17 cellular contexts compared by ENCODE assay signal in the genomic region with DNA sequence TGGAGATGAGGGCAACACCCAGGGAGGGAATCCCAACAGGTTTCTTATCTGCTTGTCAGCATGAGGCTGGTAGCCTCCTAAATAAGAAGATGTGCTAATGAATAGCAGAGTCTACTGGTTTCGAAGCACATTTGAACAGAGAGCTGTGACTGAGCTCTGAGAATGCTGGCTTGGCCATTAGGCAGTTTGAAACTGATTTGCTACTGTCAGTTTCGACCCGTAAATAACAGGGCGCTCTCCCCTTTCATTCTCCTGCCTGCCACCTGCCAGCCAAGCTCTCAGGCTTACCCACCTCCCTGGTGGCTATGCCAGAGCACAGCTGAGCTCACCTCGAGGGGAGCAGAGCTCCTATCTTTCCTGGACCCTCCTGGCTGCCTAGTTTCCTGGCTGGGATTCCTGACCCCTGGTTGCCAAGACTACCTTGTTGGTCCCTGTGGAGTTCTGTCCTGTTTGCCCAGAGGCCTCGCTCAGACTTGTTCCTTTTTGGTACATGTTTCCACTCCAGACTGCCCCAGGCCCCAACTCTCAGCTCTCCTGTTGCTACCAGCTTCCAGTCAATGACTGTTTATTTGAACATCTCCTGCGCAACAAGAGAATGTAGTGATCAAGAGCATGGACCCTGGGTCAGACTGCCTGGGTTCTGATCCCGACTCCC.
DNase-seq lines count a peak whose midpoint lies in the region; ATAC-seq, FAIRE-seq and TF ChIP-seq lines count a peak whose summit lies in the region.
"Had no signal": no experiment of that assay in that cellular context is flagged by ENCODE, and none has a peak within 500 bp of the region (broad histone marks: within the 10 kb centered on the region; RNA-seq: fewer than 3 reads in every experiment).

No MANE protein-coding gene starts in this region.

- 0 out of 2 replicates have a peak overlapping the region, but pooled peaks have one; percentile 13 for H2BK20ac ChIP-seq in H1 (ENCODE audit: low read length)

- H2AK5ac ChIP-seq in H1 (ENCODE audit: low read depth, low read length) = no peak overlapping the region; the same call in 1 of the 2 replicates

- peak overlapping the region; percentile 10; the same call in 1 of the 2 replicates for H2BK12ac ChIP-seq in H1 (ENCODE audit: low read depth, low read length)

- H4K5ac ChIP-seq in H1 (ENCODE audit: insufficient read length, low read depth, low read length) = no peak overlapping the region

- no peak for TF ChIP-seq POLR2A in H1 (IDR thresholded peaks at IDR 0.05; ENCODE audit: control extremely low read depth in 1 of 2, low read depth in 2 of 2, low read length in 2 of 2)
- TF ChIP-seq POLR2A in suprapubic skin (IDR thresholded peaks at IDR 0.05) = no peak

- H3K27ac Mint-ChIP-seq in activated naive CD4-positive, alpha-beta T cell treated with anti-CD3 and anti-CD28 coated beads, Interleukin-2, amount 50 U/mL, for 72 hours = peak overlapping the region; percentile 59 to 72
- peak overlapping the region in 2 of 8 donors; percentile 23 to 64 for H3K27ac Mint-ChIP-seq in CD8-positive, alpha-beta memory T cell
- H3K27ac Mint-ChIP-seq: activated naive CD4-positive, alpha-beta T cell treated with anti-CD3 and anti-CD28 coated beads, Interleukin-2, amount 10 ng/mL, durations not matched to agents 7 days and 5 days had no signal

- TF ChIP-seq EP300 in H1 (IDR thresholded peaks at IDR 0.05; ENCODE audit: borderline replicate concordance in 1 of 2, low read depth in 2 of 2, low read length in 2 of 2) (no peak), suprapubic skin (IDR thresholded peaks at IDR 0.05) (no peak)

- H3K18ac ChIP-seq in H1 (ENCODE audit: extremely low read depth, low read length) = peak overlapping the region; percentile 65; the same call in 1 of the 2 replicates

- H3K23ac ChIP-seq in H1 (ENCODE audit: insufficient read length) = no peak overlapping the region

- H3K14ac ChIP-seq in H1 (ENCODE audit: insufficient read length) = no peak overlapping the region

- no peak overlapping the region for H2AFZ ChIP-seq in H1 (ENCODE audit: low read length)

- DNase-seq in activated naive CD4-positive, alpha-beta T cell treated with anti-CD3 and anti-CD28 coated beads, Interleukin-2, amount 50 U/mL, for 72 hours (ENCODE audit: low spot score in 2 of 2) = no peak
- no peak for DNase-seq in activated naive CD4-positive, alpha-beta T cell treated with Interleukin-2 at 50 U/mL for 16 hours
- DNase-seq in NCI-H1694 (lab: John Stamatoyannopoulos, UW) (peak; percentile 22), H1 (ENCODE audit: low read depth in 1 of 2, low spot score in 2 of 2) (no peak), substantia nigra (lab: John Stamatoyannopoulos, UW) (no peak), suprapubic skin (ENCODE audit: low spot score in 2 of 2) (no peak), SW480 (ENCODE audit: low spot score) (no peak)
- no peak for DNase-seq in CD8-positive, alpha-beta memory T cell
- DNase-seq: activated naive CD4-positive, alpha-beta T cell treated with anti-CD3 and anti-CD28 coated beads, Interleukin-2, amount 10 ng/mL, durations not matched to agents 7 days and 5 days; Karpas-422; left colon; NCI-H2029 treated with DMSO at 0.1 percent for 48 hours; stimulated activated CD4-positive, alpha-beta T cell treated with anti-CD3 and anti-CD28 coated beads, Interleukin-1b, Interleukin-23, amount 100 ng/mL, for 48 hours; thyroid gland had no signal

- FAIRE-seq in H1 (lab: Jason Lieb, UNC) = no peak
- FAIRE-seq: endothelial cell of umbilical vein had no signal

- H3K27me3 Mint-ChIP-seq in CD8-positive, alpha-beta memory T cell = peaks cover 0 to 2% of the 10 kb centered on the region in 2 donors
- H3K27me3 Mint-ChIP-seq: activated naive CD4-positive, alpha-beta T cell treated with anti-CD3 and anti-CD28 coated beads, Interleukin-2, amount 10 ng/mL, durations not matched to agents 7 days and 5 days had no signal

- CTCF ChIA-PET in H1 (lab: Charles Lee; ENCODE audit: partially characterized antibody) = interaction anchor here (0.7 to 6.4 kb wide), 13 partner anchors 8 to 246 kb away, joined by 3 to 47 read pairs (median 3); no protein-coding TSS in a partner anchor
- CTCF ChIA-PET in CD8-positive, alpha-beta memory T cell (lab: Charles Lee) = interaction anchor here (1.3 kb wide), 1 partner anchor 17 kb away, joined by 4 read pairs; no protein-coding TSS in a partner anchor

- H3K4me1 ChIP-seq in H1 (replicated peaks in 1 of 4; ENCODE audit: control insufficient read depth in 3 of 4, insufficient read depth in 4 of 4, low read length in 3 of 4) (peaks cover 7 to 12% (median 11%) of the 10 kb centered on the region in 4 experiments; a peak in 6 of 7 replicates), suprapubic skin (peaks cover 18% of the 10 kb centered on the region)
- H3K4me1 ChIP-seq in CD8-positive, alpha-beta memory T cell (ENCODE audit: insufficient read depth, low read length) = no peaks in the 10 kb centered on the region

- ATAC-seq in activated naive CD4-positive, alpha-beta T cell treated with anti-CD3 and anti-CD28 coated beads, Interleukin-2, amount 50 U/mL, for 72 hours = no peak
- ATAC-seq: left colon, SK-N-SH treated with all-trans-retinoic acid at 6 μM for 48 hours had no signal

- H3K4me2 ChIP-seq in H1 (ENCODE audit: insufficient read depth in 1 of 2, low read depth in 2 of 2, low read length in 2 of 2) = peak overlapping the region; percentile 30 to 45; a peak in 2 of 4 replicates

- 0 out of 2 replicates have a peak overlapping the region, but pooled peaks have one; percentile 33 for H2BK15ac ChIP-seq in H1 (ENCODE audit: low read length)

- H2BK120ac ChIP-seq in H1 (replicated peaks; ENCODE audit: low read depth, low read length) = no peak overlapping the region

- 0 out of 8 replicates have a peak overlapping the region, but pooled peaks of 1 of the 4 experiments have one; percentile 18 for H3K4me3 ChIP-seq in H1 (ENCODE audit: extremely low read depth in 1 of 4, insufficient read depth in 2 of 4, low read depth in 3 of 4, low read length in 4 of 4)
- no peak overlapping the region for H3K4me3 ChIP-seq in suprapubic skin
- H3K4me3 ChIP-seq in CD8-positive, alpha-beta memory T cell (ENCODE audit: low read length) = no peak overlapping the region
- H3K4me3 ChIP-seq: cardiac muscle cell, thyroid gland had no signal

- no peaks in the 10 kb centered on the region for H3K4me1 Mint-ChIP-seq in CD8-positive, alpha-beta memory T cell
- H3K4me1 Mint-ChIP-seq: activated naive CD4-positive, alpha-beta T cell treated with anti-CD3 and anti-CD28 coated beads, Interleukin-2, amount 10 ng/mL, durations not matched to agents 7 days and 5 days had no signal

- no peaks in the 10 kb centered on the region for H3K36me3 ChIP-seq in H1 (ENCODE audit: control insufficient read depth in 2 of 4, insufficient read depth in 4 of 4, low read length in 3 of 4)
- peaks cover under 1% of the 10 kb centered on the region for H3K36me3 ChIP-seq in suprapubic skin
- H3K36me3 ChIP-seq in CD8-positive, alpha-beta memory T cell (ENCODE audit: insufficient read depth, low read length) = peaks cover 6% of the 10 kb centered on the region
- H3K36me3 ChIP-seq: cardiac muscle cell, thyroid gland had no signal

- peak overlapping the region; percentile 28; the same call in 1 of the 2 replicates for H4K8ac ChIP-seq in H1 (ENCODE audit: extremely low read depth, insufficient read depth, low read length)

- H3K27me3 ChIP-seq in H1 (replicated peaks in 1 of 4; ENCODE audit: control insufficient read depth in 3 of 4, extremely low read depth in 1 of 4, insufficient read depth in 3 of 4, low read length in 3 of 4) (no peaks in the 10 kb centered on the region), suprapubic skin (no peaks in the 10 kb centered on the region)
- no peaks in the 10 kb centered on the region for H3K27me3 ChIP-seq in CD8-positive, alpha-beta memory T cell (ENCODE audit: insufficient read depth, low read length, poor library complexity, severe bottlenecking)
- H3K27me3 ChIP-seq: cardiac muscle cell, thyroid gland had no signal

- POLR2A ChIA-PET in H1 (lab: Charles Lee; ENCODE audit: partially characterized antibody) = interaction anchor here (0.8 to 1.2 kb wide), 2 partner anchors 8 to 10 kb away, joined by 3 read pairs; no protein-coding TSS in a partner anchor
- POLR2A ChIA-PET in CD8-positive, alpha-beta memory T cell (lab: Charles Lee) = no interaction called here

- no peak overlapping the region for H3K4me3 Mint-ChIP-seq in CD8-positive, alpha-beta memory T cell
- H3K4me3 Mint-ChIP-seq: activated naive CD4-positive, alpha-beta T cell treated with anti-CD3 and anti-CD28 coated beads, Interleukin-2, amount 10 ng/mL, durations not matched to agents 7 days and 5 days had no signal

- TF ChIP-seq RAD21 in H1 (IDR thresholded peaks at IDR 0.05 in 1 of 2, conservative IDR thresholded peaks at IDR 0.05 in 1 of 2; ENCODE audit: low read depth in 2 of 2, low read length in 2 of 2) = no peak

- no peak overlapping the region for H3K56ac ChIP-seq in H1 (replicated peaks; ENCODE audit: insufficient read length, low read depth, low read length)

- H3K23me2 ChIP-seq in H1 (ENCODE audit: low read depth, low read length) = no peaks in the 10 kb centered on the region

- H3K27ac ChIP-seq in H1 (ENCODE audit: low read depth, low read length) (no peak overlapping the region), substantia nigra (ENCODE audit: low read depth, low read length, poor library complexity, severe bottlenecking) (peak overlapping the region; percentile 4), suprapubic skin (no peak overlapping the region)
- no peak overlapping the region for H3K27ac ChIP-seq in CD8-positive, alpha-beta memory T cell (ENCODE audit: low read depth, low read length)
- H3K27ac ChIP-seq: cardiac muscle cell, thyroid gland had no signal

- TF ChIP-seq CTCF in H1 (IDR thresholded peaks at IDR 0.05; ENCODE audit: control extremely low read depth in 1 of 3, insufficient read depth in 1 of 3, low read depth in 1 of 3, low read length in 3 of 3) (no peak), suprapubic skin (IDR thresholded peaks at IDR 0.05) (no peak)

- no peaks in the 10 kb centered on the region; the same call in 1 of the 2 replicates for H3K79me1 ChIP-seq in H1 (ENCODE audit: low read depth, low read length)

- H3K9ac ChIP-seq in H1 (replicated peaks in 1 of 4; ENCODE audit: extremely low read depth in 1 of 4, low read depth in 3 of 4, low read length in 3 of 4) = no peak overlapping the region; a peak in 1 of 7 replicates

- peaks cover 9 to 18% of the 10 kb centered on the region in 2 donors for H3K36me3 Mint-ChIP-seq in activated naive CD4-positive, alpha-beta T cell treated with anti-CD3 and anti-CD28 coated beads, Interleukin-2, amount 50 U/mL, for 72 hours
- peaks cover 18 to 55% (median 24%) of the 10 kb centered on the region in 3 donors for H3K36me3 Mint-ChIP-seq in CD8-positive, alpha-beta memory T cell

- 93% methylated on average over 8 of the region's 8 CpGs; no CpG with 5 or more reads in 1 of the 2 experiments for WGBS in H1 (ENCODE audit: extremely low coverage in 1 of 2, insufficient coverage in 1 of 2, insufficient read length in 1 of 2, insufficient replicate concordance in 2 of 2, low coverage in 1 of 2, low lambda C conversion rate in 2 of 2, missing lambda C conversion rate in 1 of 2), 2 experiments
- WGBS in suprapubic skin = 52% methylated on average over 8 of the region's 8 CpGs

- peaks cover 0 to 1% of the 10 kb centered on the region in 2 experiments for H4K20me1 ChIP-seq in H1 (replicated peaks in 1 of 2; ENCODE audit: control insufficient read depth in 1 of 2, insufficient read depth in 2 of 2, low read length in 2 of 2)

- H2BK5ac ChIP-seq in H1 (ENCODE audit: low read depth, low read length) = no peak overlapping the region; the same call in 1 of the 2 replicates

- H3K9me3 Mint-ChIP-seq in activated naive CD4-positive, alpha-beta T cell treated with anti-CD3 and anti-CD28 coated beads, Interleukin-2, amount 50 U/mL, for 72 hours = peaks cover 0 to 3% of the 10 kb centered on the region in 2 donors
- peaks cover 0 to 4% (median 0%) of the 10 kb centered on the region in 5 donors for H3K9me3 Mint-ChIP-seq in CD8-positive, alpha-beta memory T cell
- H3K9me3 Mint-ChIP-seq: activated naive CD4-positive, alpha-beta T cell treated with anti-CD3 and anti-CD28 coated beads, Interleukin-2, amount 10 ng/mL, durations not matched to agents 7 days and 5 days had no signal

- peak overlapping the region; percentile 13 for H4K91ac ChIP-seq in H1 (replicated peaks; ENCODE audit: insufficient read length, low read length)

- H3K4ac ChIP-seq in H1 (replicated peaks; ENCODE audit: insufficient read length, low read depth, low read length) = no peak overlapping the region

- H3K9me3 ChIP-seq in H1 (ENCODE audit: insufficient read depth in 2 of 2, low read depth in 1 of 2, low read length in 1 of 2) = no peaks in the 10 kb centered on the region
- no peaks in the 10 kb centered on the region for H3K9me3 ChIP-seq in suprapubic skin
- H3K9me3 ChIP-seq in CD8-positive, alpha-beta memory T cell (ENCODE audit: low read length) = no peaks in the 10 kb centered on the region
- H3K9me3 ChIP-seq: thyroid gland had no signal

- H3K79me2 ChIP-seq in H1 (ENCODE audit: control insufficient read depth in 1 of 2, insufficient read depth in 2 of 2, low read length in 2 of 2) = no peaks in the 10 kb centered on the region
